Comparison of ENCODE assay signal across 30 cellular contexts in the genomic region with DNA sequence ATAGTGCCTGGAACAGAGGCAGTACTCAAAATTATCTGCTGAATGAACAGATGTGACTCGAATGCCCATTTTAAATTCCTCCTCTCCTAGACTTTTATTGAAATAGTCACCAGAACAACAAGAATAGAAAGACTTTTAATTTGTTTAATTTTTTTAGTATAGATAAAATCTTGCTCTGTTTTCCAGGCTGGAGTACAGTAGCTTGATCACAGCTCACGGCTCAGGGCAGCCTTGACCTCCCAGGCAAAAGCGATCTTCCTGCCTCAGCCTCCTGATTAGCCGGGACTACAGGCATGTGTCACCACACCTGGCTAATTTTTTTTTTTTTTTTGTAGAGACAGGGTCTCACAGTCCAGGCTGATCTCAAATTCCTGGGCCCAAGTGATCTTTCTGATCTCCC.
"Had no signal": no experiment of that assay in that cellular context is flagged by ENCODE, and none has a peak within 500 bp of the region (broad histone marks: within the 10 kb centered on the region; RNA-seq: fewer than 3 reads in every experiment).

No MANE protein-coding gene starts in this region.

- DNase-seq: activated effector memory CD4-positive, alpha-beta T cell treated with anti-CD3 and anti-CD28 coated beads, Interleukin-2, amount 50 U/mL, for 16 hours; activated effector memory CD4-positive, alpha-beta T cell treated with Interleukin-2 at 50 U/mL for 16 hours; activated gamma-delta T cell; activated gamma-delta T cell treated with Interleukin-2 at 50 U/mL for 16 hours; activated naive CD4-positive, alpha-beta T cell; activated naive CD4-positive, alpha-beta T cell treated with anti-CD3 and anti-CD28 coated beads for 36 hours; activated naive CD4-positive, alpha-beta T cell treated with anti-CD3 and anti-CD28 coated beads, Interleukin-2, amount 10 ng/mL, durations not matched to agents 7 days and 5 days; activated naive CD4-positive, alpha-beta T cell treated with anti-CD3 and anti-CD28 coated beads, Interleukin-2, amount 50 U/mL, for 16 hours; activated naive CD4-positive, alpha-beta T cell treated with Interleukin-2 at 50 U/mL for 16 hours; activated naive CD8-positive, alpha-beta T cell treated with anti-CD3 and anti-CD28 coated beads for 36 hours; activated naive CD8-positive, alpha-beta T cell treated with anti-CD3 and anti-CD28 coated beads, Interleukin-2, amount 10 ng/mL, durations not matched to agents 7 days and 5 days; activated naive CD8-positive, alpha-beta T cell treated with anti-CD3 and anti-CD28 coated beads, Interleukin-2, amount 50 U/mL, for 24 hours; activated T-cell treated with anti-CD3 and anti-CD28 coated beads, Interleukin-2, amount 50 U/mL, for 4 hours; activated T-cell treated with anti-CD3 and anti-CD28 coated beads, Interleukin-2, amount 50 U/mL, for 48 hours; activated T-cell treated with anti-CD3 and anti-CD28 coated beads, Interleukin-2, amount 50 U/mL, for 72 hours; adrenal gland; amniotic stem cell; amygdala; anterior cingulate cortex; aorta; body of pancreas; brain microvascular endothelial cell; caudate nucleus; central memory CD4-positive, alpha-beta T cell; cerebellar nuclear complex had no signal

- H3K4me1 ChIP-seq: adrenal gland, ascending aorta, body of pancreas, breast epithelium had no signal

- H3K27ac ChIP-seq: adrenal gland, ascending aorta, body of pancreas, brain microvascular endothelial cell, breast epithelium, cardiac muscle cell had no signal

- H3K36me3 ChIP-seq: adrenal gland, ascending aorta, brain microvascular endothelial cell, breast epithelium, cardiac muscle cell had no signal

- H3K4me3 ChIP-seq: adrenal gland, ascending aorta, body of pancreas, breast epithelium, cardiac muscle cell had no signal

- H3K27me3 ChIP-seq: adrenal gland, ascending aorta, body of pancreas, brain microvascular endothelial cell, cardiac muscle cell had no signal

- ATAC-seq: activated naive CD4-positive, alpha-beta T cell treated with anti-CD3 and anti-CD28 coated beads, Interleukin-2, amount 50 U/mL, for 72 hours; activated naive CD8-positive, alpha-beta T cell treated with anti-CD3 and anti-CD28 coated beads, Interleukin-2, amount 50 U/mL, for 24 hours; activated T-cell treated with anti-CD3 and anti-CD28 coated beads, Interleukin-2, amount 50 U/mL, for 4 hours; activated T-cell treated with anti-CD3 and anti-CD28 coated beads, Interleukin-2, amount 50 U/mL, for 72 hours; activated T-helper 17 cell treated with anti-CD3 and anti-CD28 coated beads, Interleukin-2, amount 50 U/mL, for 72 hours; body of pancreas had no signal

- H3K9me3 ChIP-seq: adrenal gland, ascending aorta, body of pancreas had no signal
